ENCODE assay signal across 8 cellular contexts in the genomic region with DNA sequence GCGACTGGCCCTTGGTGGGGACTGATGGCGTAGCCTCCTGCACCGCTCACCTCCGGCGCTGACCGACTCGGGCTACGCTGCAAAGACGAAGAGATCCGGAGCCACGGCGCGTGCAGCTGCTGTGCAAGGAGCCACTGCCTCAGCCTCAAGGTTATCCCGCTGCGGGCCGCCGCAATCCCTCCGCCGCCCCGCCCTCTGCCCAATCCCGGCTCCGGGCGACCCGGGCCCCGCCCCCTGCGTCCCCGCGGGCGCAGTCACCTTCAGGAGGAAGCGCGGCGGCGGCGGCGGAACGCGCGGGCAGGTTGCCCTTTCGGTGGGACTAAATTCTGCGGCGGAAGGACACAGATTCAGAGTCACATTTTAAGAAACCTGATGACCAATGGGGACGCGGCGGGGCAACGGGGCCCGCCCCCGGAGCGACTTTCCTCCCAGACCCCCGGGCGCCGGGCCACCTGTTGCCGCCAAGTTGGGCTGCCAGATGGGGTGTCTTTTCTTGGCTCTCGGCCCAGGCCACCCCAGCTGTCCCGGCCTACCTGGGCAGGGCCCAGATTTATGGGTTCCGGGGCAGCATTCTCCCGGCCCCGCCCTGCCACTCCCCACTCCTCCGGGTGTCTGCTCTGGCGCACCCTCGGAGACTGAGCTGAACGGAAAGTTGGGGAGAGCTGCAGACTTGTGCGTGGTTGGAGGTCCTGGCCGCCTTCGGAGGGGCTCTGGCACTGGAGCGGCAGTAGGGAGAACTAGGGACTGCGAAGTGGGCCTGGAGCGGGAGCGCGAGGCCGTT. TPM values are rescaled to one million over a fixed set of nuclear protein-coding genes. Genes with fewer than 3 reads are reported as not detected.
DNase-seq lines count a peak whose midpoint lies in the region; ATAC-seq and TF ChIP-seq lines count a peak whose summit lies in the region.

PKM (minus strand) TSS at position 125 of the 781 bp plus-strand sequence. CDS start 12,093 bp downstream, outside the sequence.

- H3K4me1 ChIP-seq in spleen: peaks cover 24 to 68% (median 51%) of the 10 kb centered on the region in 6 donors

- no peaks in the 10 kb centered on the region for H3K27me3 ChIP-seq in spleen (replicated peaks in 1 of 7)

- peak in 4 of 11 experiments; percentile 15 to 36 (median 31) for TF ChIP-seq CTCF in spleen (IDR thresholded peaks at IDR 0.05 in 8 of 11, conservative IDR thresholded peaks at IDR 0.05 in 3 of 11)

- no peaks in the 10 kb centered on the region for H3K9me3 ChIP-seq in spleen

- intact Hi-C loops in spleen (cut with DNase I; ENCODE audit: low total_unique reads): loop anchor here (5.0 kb wide), 1 partner anchor 41 kb away; the partner anchor contains the start of gene PARP6

- H3K36me3 ChIP-seq in spleen: no peaks in the 10 kb centered on the region

- TF ChIP-seq POLR2A in spleen (IDR thresholded peaks at IDR 0.05): peak; percentile 74 to 95 (median 90)

- peak within 1 kb of the TSS; percentile 89 to 99 (median 97) for H3K27ac ChIP-seq in spleen

- DNase-seq in AG08395 (ENCODE audit: low spot score) (peak; percentile 93), NCI-H446 (lab: John Stamatoyannopoulos, UW) (peak; percentile 87 to 97), inferior parietal cortex (ENCODE audit: extremely low spot score) (peak; percentile 84), spleen (peak; percentile 98)
- DNase-seq in activated CD4-positive, CD25-positive, alpha-beta regulatory T cell treated with anti-CD3 and anti-CD28 coated beads, Interleukin-2, amount 50 U/mL, for 16 hours (ENCODE audit: low read depth, low spot score): peak; percentile 84
- DNase-seq in central memory CD4-positive, alpha-beta T cell: peak; percentile 89

- ATAC-seq in GM19023 (IDR thresholded peaks at IDR 0.05; ENCODE audit: unreplicated experiment) (peak; percentile 45), HG03280 (IDR thresholded peaks at IDR 0.05; ENCODE audit: unreplicated experiment) (peak; percentile 46)

- WGBS in spleen, 5 donors: 0 to 1% (median 0%) methylated on average over 13 to 70 of the region's 70 CpGs

- peak within 1 kb of the TSS; percentile 92 to 100 (median 98) for H3K4me3 ChIP-seq in spleen

RNA-seq across cellular contexts. Expression of gene PKM, which starts in this region (rescaled TPM):
- total RNA-seq in spleen: 100 to 1,000 TPM; 333 to 543 (median 379) TPM
- polyA plus RNA-seq in spleen: 100 to 1,000 TPM; 156 to 250 (median 187) TPM

Comparison
In these comparisons a context has a peak if more than half of its experiments do, and no peak if none do; other contexts are left out.
1. Peak in every context shown above with its lines: DNase-seq, ATAC-seq, H3K4me3 ChIP-seq and H3K27ac ChIP-seq.